8 cellular contexts compared by ENCODE assay signal in genomic region chr1:174074757-174075156, GRCh38. TPM values are rescaled to one million over a fixed set of nuclear protein-coding genes. Genes with fewer than 3 reads are reported as not detected.
A peak's percentile ranks its signal among the peaks of the same experiment; 100 is the strongest.
DNase-seq lines count a peak whose midpoint lies in the region; ATAC-seq and TF ChIP-seq lines count a peak whose summit lies in the region.

No MANE protein-coding gene starts in this region.

- H3K4me3 Mint-ChIP-seq in activated CD4-positive, alpha-beta memory T cell treated with anti-CD3 and anti-CD28 coated beads, Interleukin-2, amount 10 ng/mL, durations not matched to agents 7 days and 5 days = no peak overlapping the region

- peaks cover 11% of the 10 kb centered on the region for H3K27me3 Mint-ChIP-seq in activated CD4-positive, alpha-beta memory T cell treated with anti-CD3 and anti-CD28 coated beads, Interleukin-2, amount 10 ng/mL, durations not matched to agents 7 days and 5 days

- H3K9me3 Mint-ChIP-seq in activated CD4-positive, alpha-beta memory T cell treated with anti-CD3 and anti-CD28 coated beads, Interleukin-2, amount 10 ng/mL, durations not matched to agents 7 days and 5 days = no peaks in the 10 kb centered on the region

- TF ChIP-seq CTCF in AG04449 (IDR thresholded peaks at IDR 0.05; ENCODE audit: insufficient read depth, low read length, missing control alignments) (peak; percentile 14), GM12873 (IDR thresholded peaks at IDR 0.05; ENCODE audit: insufficient read depth, low read depth, low read length, missing control alignments) (peak; percentile 19)

- in situ Hi-C loops in SK-MEL-5 (cut with HindIII; ENCODE audit: low pct_unique_long_range_greater_than_20kb, low sequenced_read_pairs) = no loop called here

- H3K4me3 ChIP-seq in AG04449 (ENCODE audit: low read depth, low read length) = no peak overlapping the region

- ATAC-seq in HG03175 (IDR thresholded peaks at IDR 0.05; ENCODE audit: unreplicated experiment) = no peak

- H3K36me3 Mint-ChIP-seq in activated CD4-positive, alpha-beta memory T cell treated with anti-CD3 and anti-CD28 coated beads, Interleukin-2, amount 10 ng/mL, durations not matched to agents 7 days and 5 days (ENCODE audit: low read depth) = no peaks in the 10 kb centered on the region

- CTCF ChIA-PET in AG04449 (lab: Yijun Ruan, JAX) = interaction anchor here (0.9 to 1.5 kb wide), 4 partner anchors 38 to 1332 kb away, joined by 3 to 7 read pairs (median 4); no protein-coding TSS in a partner anchor
- CTCF ChIA-PET in activated CD4-positive, alpha-beta memory T cell treated with anti-CD3 and anti-CD28 coated beads, Interleukin-2, amount 10 ng/mL, durations not matched to agents 7 days and 5 days (lab: Charles Lee) = no interaction called here

- DNase-seq in AG04449 (ENCODE audit: low read depth, low spot score) (peak; percentile 5), SK-MEL-5 (ENCODE audit: low read depth, low spot score) (peak; percentile 63), hepatic stellate cell (ENCODE audit: low spot score) (peak; percentile 21), GF-D8 (lab: John Stamatoyannopoulos, UW) (no peak), NCI-H2029 (lab: John Stamatoyannopoulos, UW) (no peak)
- DNase-seq in activated CD4-positive, alpha-beta memory T cell treated with anti-CD3 and anti-CD28 coated beads, Interleukin-2, amount 10 ng/mL, durations not matched to agents 7 days and 5 days = no peak

- POLR2A ChIA-PET in AG04449 (lab: Yijun Ruan, JAX) = no interaction called here
- POLR2A ChIA-PET in activated CD4-positive, alpha-beta memory T cell treated with anti-CD3 and anti-CD28 coated beads, Interleukin-2, amount 10 ng/mL, durations not matched to agents 7 days and 5 days (lab: Charles Lee) = no interaction called here

- H3K27ac Mint-ChIP-seq in activated CD4-positive, alpha-beta memory T cell treated with anti-CD3 and anti-CD28 coated beads, Interleukin-2, amount 10 ng/mL, durations not matched to agents 7 days and 5 days = no peak overlapping the region

- H3K4me1 Mint-ChIP-seq in activated CD4-positive, alpha-beta memory T cell treated with anti-CD3 and anti-CD28 coated beads, Interleukin-2, amount 10 ng/mL, durations not matched to agents 7 days and 5 days = no peaks in the 10 kb centered on the region

RNA-seq across cellular contexts. Expression of gene RC3H1, which starts 52.6 kb away (rescaled TPM):
- total RNA-seq in SK-MEL-5 (2014; rRNA removed; shearing (Covaris generic)) = 25.3 and 30.0 TPM in 2 replicates
- 7.6 and 8.7 TPM in 2 replicates for polyA plus RNA-seq in SK-MEL-5 (2015; cell fraction: cytosol; rRNA removed)
- 19.1 and 21.0 TPM in 2 replicates for polyA plus RNA-seq in SK-MEL-5 (2015; cell fraction: nucleus; rRNA removed)
- 10 to 100 TPM; 29.6 to 33.6 TPM for total RNA-seq in activated CD4-positive, alpha-beta memory T cell treated with anti-CD3 and anti-CD28 coated beads, Interleukin-2, amount 10 ng/mL, durations not matched to agents 7 days and 5 days

Comparison
In these comparisons a context has a peak if more than half of its experiments do, and no peak if none do; other contexts are left out.
1. DNase-seq: peak in AG04449 (single experiment), SK-MEL-5 (single experiment) and hepatic stellate cell (single experiment); none in GF-D8 (single experiment), NCI-H2029 (single experiment) and activated CD4-positive, alpha-beta memory T cell treated with anti-CD3 and anti-CD28 coated beads, Interleukin-2, amount 10 ng/mL, durations not matched to agents 7 days and 5 days (single experiment).